18 cellular contexts compared by ENCODE assay signal in the genomic region with DNA sequence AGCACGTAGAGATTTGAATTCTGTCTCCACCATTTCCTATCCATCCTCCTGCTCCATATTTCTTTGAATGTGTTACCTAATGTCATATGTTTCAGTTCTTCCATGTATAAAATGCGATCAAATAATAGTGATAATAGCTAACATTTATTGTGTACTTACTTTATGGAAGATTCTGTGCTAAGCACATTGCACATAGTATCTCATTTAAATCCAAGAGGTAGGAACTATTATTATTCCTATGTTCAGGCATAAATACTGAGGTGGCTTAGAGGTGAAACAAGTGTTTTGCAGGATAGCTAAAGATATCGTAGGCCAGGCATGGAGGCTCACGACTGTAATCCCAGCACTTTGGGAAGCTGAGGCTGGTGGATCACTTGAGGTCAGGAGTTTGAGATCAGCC. TPM values are rescaled to one million over a fixed set of nuclear protein-coding genes. Genes with fewer than 3 reads are reported as not detected.
"Had no signal": no experiment of that assay in that cellular context is flagged by ENCODE, and none has a peak within 500 bp of the region (broad histone marks: within the 10 kb centered on the region; RNA-seq: fewer than 3 reads in every experiment).

No MANE protein-coding gene starts in this region.

- H3K36me3 ChIP-seq: breast epithelium, ovary, tibial nerve, vagina had no signal

- H3K36me3 Mint-ChIP-seq: activated CD8-positive, alpha-beta memory T cell treated with anti-CD3 and anti-CD28 coated beads, Interleukin-2, amount 10 ng/mL, durations not matched to agents 7 days and 5 days; activated naive CD4-positive, alpha-beta T cell treated with anti-CD3 and anti-CD28 coated beads, Interleukin-2, amount 50 U/mL, for 72 hours had no signal

- H3K9me3 Mint-ChIP-seq: neural crest cell; T-helper 2 cell treated with Interferon-gamma antibody and Interleukin-4, amounts not matched to agents 5 μg/mL and 100 μg/mL, for 36 hours had no signal

- H3K9me3 ChIP-seq: breast epithelium, ovary, tibial nerve, vagina had no signal

- ATAC-seq: activated CD8-positive, alpha-beta memory T cell treated with anti-CD3 and anti-CD28 coated beads, Interleukin-2, amount 10 ng/mL, durations not matched to agents 7 days and 5 days; activated T-cell treated with anti-CD3 and anti-CD28 coated beads, Interleukin-2, amount 50 U/mL, for 4 hours; left ventricle myocardium superior had no signal

- H3K27ac Mint-ChIP-seq: activated CD8-positive, alpha-beta memory T cell treated with anti-CD3 and anti-CD28 coated beads, Interleukin-2, amount 10 ng/mL, durations not matched to agents 7 days and 5 days; activated naive CD4-positive, alpha-beta T cell treated with anti-CD3 and anti-CD28 coated beads, Interleukin-2, amount 50 U/mL, for 72 hours; T-helper 2 cell treated with Interferon-gamma antibody and Interleukin-4, amounts not matched to agents 5 μg/mL and 100 μg/mL, for 36 hours had no signal

- H3K4me3 ChIP-seq: breast epithelium, hepatocyte, ovary, tibial nerve, vagina had no signal

- DNase-seq: activated CD4-positive, alpha-beta T cell treated with anti-CD3 and anti-CD28 coated beads for 1 hour; activated CD4-positive, alpha-beta T cell treated with anti-CD3 and anti-CD28 coated beads, Interleukin-2, amount 50 U/mL, for 48 hours; activated CD8-positive, alpha-beta memory T cell treated with anti-CD3 and anti-CD28 coated beads, Interleukin-2, amount 10 ng/mL, durations not matched to agents 7 days and 5 days; activated effector memory CD4-positive, alpha-beta T cell treated with anti-CD3 and anti-CD28 coated beads, Interleukin-2, amount 50 U/mL, for 16 hours; activated T-cell treated with anti-CD3 and anti-CD28 coated beads, Interleukin-2, amount 50 U/mL, for 4 hours; amniotic stem cell; left ventricle myocardium superior; mesendoderm; ovary; stimulated activated CD4-positive, alpha-beta T cell treated with anti-CD3 and anti-CD28 coated beads, Interleukin-15, amount 100 ng/mL, for 24 hours; stimulated activated CD4-positive, alpha-beta T cell treated with anti-CD3 and anti-CD28 coated beads, Interleukin-4, amount 100 ng/mL, for 24 hours had no signal

- H3K4me1 Mint-ChIP-seq: activated CD8-positive, alpha-beta memory T cell treated with anti-CD3 and anti-CD28 coated beads, Interleukin-2, amount 10 ng/mL, durations not matched to agents 7 days and 5 days; neural crest cell had no signal

- H3K4me1 ChIP-seq: breast epithelium, tibial nerve, vagina had no signal

- H3K4me3 Mint-ChIP-seq: activated CD8-positive, alpha-beta memory T cell treated with anti-CD3 and anti-CD28 coated beads, Interleukin-2, amount 10 ng/mL, durations not matched to agents 7 days and 5 days; activated T-cell treated with anti-CD3 and anti-CD28 coated beads, Interleukin-2, amount 50 U/mL, for 4 hours; neural crest cell; T-helper 2 cell treated with Interferon-gamma antibody and Interleukin-4, amounts not matched to agents 5 μg/mL and 100 μg/mL, for 36 hours had no signal

- H3K27me3 ChIP-seq: breast epithelium, hepatocyte, ovary, tibial nerve, vagina had no signal

- H3K4me2 ChIP-seq: hepatocyte had no signal

- H3K27ac ChIP-seq: breast epithelium, hepatocyte, ovary, tibial nerve, vagina had no signal

RNA-seq across cellular contexts. Expression of gene AICDA, which starts 17.5 kb away (rescaled TPM):
- total RNA-seq: activated CD8-positive, alpha-beta memory T cell treated with anti-CD3 and anti-CD28 coated beads, Interleukin-2, amount 10 ng/mL, durations not matched to agents 7 days and 5 days; activated naive CD4-positive, alpha-beta T cell treated with anti-CD3 and anti-CD28 coated beads, Interleukin-2, amount 50 U/mL, for 72 hours; activated T-cell treated with anti-CD3 and anti-CD28 coated beads, Interleukin-2, amount 50 U/mL, for 4 hours; left ventricle myocardium superior; neural crest cell; ovary; vagina had no signal

RNA-seq across cellular contexts. Expression of gene MFAP5, which starts 32.5 kb away (rescaled TPM):
- total RNA-seq: activated CD8-positive, alpha-beta memory T cell treated with anti-CD3 and anti-CD28 coated beads, Interleukin-2, amount 10 ng/mL, durations not matched to agents 7 days and 5 days; activated naive CD4-positive, alpha-beta T cell treated with anti-CD3 and anti-CD28 coated beads, Interleukin-2, amount 50 U/mL, for 72 hours; activated T-cell treated with anti-CD3 and anti-CD28 coated beads, Interleukin-2, amount 50 U/mL, for 4 hours; neural crest cell had no signal
